Comparison of ENCODE assay signal across 13 cellular contexts in the genomic region with DNA sequence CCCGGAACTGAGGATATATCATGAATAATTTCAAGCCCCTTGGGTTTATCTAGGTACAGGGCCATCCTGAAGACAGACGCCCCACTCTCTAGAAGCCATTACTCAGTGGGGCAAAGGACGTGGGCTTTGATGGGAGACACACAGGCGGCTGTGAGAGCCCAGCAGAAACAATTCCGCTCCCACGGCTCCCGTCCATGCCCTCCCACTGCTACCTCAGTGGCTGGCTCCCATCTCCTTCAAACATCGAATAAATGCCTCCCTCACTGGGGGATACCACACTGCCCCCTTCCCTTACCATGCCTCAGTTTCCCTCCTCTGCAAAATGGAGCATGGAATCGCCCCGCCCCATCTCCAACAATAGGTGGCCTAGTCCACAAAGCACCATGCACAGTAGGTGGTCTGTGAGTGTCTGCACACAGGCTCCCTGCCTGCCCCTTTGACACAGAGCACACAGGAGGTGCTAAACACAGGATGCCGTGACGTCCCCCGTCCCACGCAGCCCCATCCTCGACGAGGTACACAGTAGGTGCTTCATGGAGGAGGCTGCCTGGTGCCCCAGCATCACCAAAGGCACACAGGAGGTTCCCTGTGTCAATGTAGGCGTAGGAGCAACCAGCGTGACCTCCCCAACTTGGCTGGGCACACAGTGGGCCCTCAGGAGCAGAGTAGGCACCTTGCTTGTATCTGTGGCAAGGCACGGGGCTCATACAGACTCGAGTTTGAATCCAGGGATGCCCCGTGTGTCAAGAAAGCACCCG. TPM values are rescaled to one million over a fixed set of nuclear protein-coding genes. Genes with fewer than 3 reads are reported as not detected.
DNase-seq lines count a peak whose midpoint lies in the region; ATAC-seq lines count a peak whose summit lies in the region.
"Had no signal": no experiment of that assay in that cellular context is flagged by ENCODE, and none has a peak within 500 bp of the region (broad histone marks: within the 10 kb centered on the region; RNA-seq: fewer than 3 reads in every experiment).

No MANE protein-coding gene starts in this region.

- no peaks in the 10 kb centered on the region for H3K9me3 ChIP-seq in iPS-20b (ENCODE audit: insufficient read depth, low read depth, low read length)
- H3K9me3 ChIP-seq in skeletal muscle satellite cell (replicated peaks; ENCODE audit: low read length): no peaks in the 10 kb centered on the region
- H3K9me3 ChIP-seq: A549, transverse colon had no signal

- H3K27me3 ChIP-seq in iPS-20b (ENCODE audit: insufficient read depth, low read length) (no peaks in the 10 kb centered on the region), skeletal muscle satellite cell (ENCODE audit: control insufficient read depth, insufficient read depth, low read length) (peaks cover 10% of the 10 kb centered on the region)

- peak overlapping the region; percentile 84 for H3K4me3 ChIP-seq in iPS-20b (ENCODE audit: low read length)
- peak overlapping the region; percentile 65 for H3K4me3 ChIP-seq in skeletal muscle satellite cell (ENCODE audit: low read length)

- H3K27ac ChIP-seq in iPS-20b (ENCODE audit: low read length): no peak overlapping the region
- H3K27ac ChIP-seq: RWPE1 had no signal

- H3K27me3 Mint-ChIP-seq in activated T-cell treated with anti-CD3 and anti-CD28 coated beads, Interleukin-2, amount 50 U/mL, for 4 hours (ENCODE audit: low read depth): peaks cover 19% of the 10 kb centered on the region
- peaks cover 17% of the 10 kb centered on the region for H3K27me3 Mint-ChIP-seq in activated T-helper 1 cell treated with anti-CD3 and anti-CD28 coated beads, Interleukin-12 subunit alpha, Interleukin-12 subunit beta, Interleukin-2, Interleukin-4 antibody, amounts not matched to agents 30 ng/mL and 10 ng/mL and 1 ng/mL, durations not matched to agents 14 hours and 24 hours and 36 hours (ENCODE audit: insufficient read depth)

- intact Hi-C loops in activated T-helper 1 cell treated with anti-CD3 and anti-CD28 coated beads, Interleukin-12 subunit alpha, Interleukin-12 subunit beta, Interleukin-2, Interleukin-4 antibody, amounts not matched to agents 30 ng/mL and 10 ng/mL and 1 ng/mL, durations not matched to agents 14 hours and 24 hours and 36 hours (cut with micrococcal nuclease): no loop called here

- H3K36me3 Mint-ChIP-seq in activated T-cell treated with anti-CD3 and anti-CD28 coated beads, Interleukin-2, amount 50 U/mL, for 4 hours (ENCODE audit: insufficient read depth): no peaks in the 10 kb centered on the region
- no peaks in the 10 kb centered on the region for H3K36me3 Mint-ChIP-seq in activated T-helper 1 cell treated with anti-CD3 and anti-CD28 coated beads, Interleukin-12 subunit alpha, Interleukin-12 subunit beta, Interleukin-2, Interleukin-4 antibody, amounts not matched to agents 30 ng/mL and 10 ng/mL and 1 ng/mL, durations not matched to agents 14 hours and 24 hours and 36 hours (ENCODE audit: low read depth)

- H3K4me2 ChIP-seq in skeletal muscle satellite cell (ENCODE audit: low read length): no peak overlapping the region

- H3K4me3 Mint-ChIP-seq in activated T-cell treated with anti-CD3 and anti-CD28 coated beads, Interleukin-2, amount 50 U/mL, for 4 hours: peak overlapping the region; percentile 9
- H3K4me3 Mint-ChIP-seq in activated T-helper 1 cell treated with anti-CD3 and anti-CD28 coated beads, Interleukin-12 subunit alpha, Interleukin-12 subunit beta, Interleukin-2, Interleukin-4 antibody, amounts not matched to agents 30 ng/mL and 10 ng/mL and 1 ng/mL, durations not matched to agents 14 hours and 24 hours and 36 hours: no peak overlapping the region

- ATAC-seq in activated T-cell treated with anti-CD3 and anti-CD28 coated beads, Interleukin-2, amount 50 U/mL, for 4 hours: no peak

- H3K4me1 Mint-ChIP-seq in activated T-cell treated with anti-CD3 and anti-CD28 coated beads, Interleukin-2, amount 50 U/mL, for 4 hours (ENCODE audit: low read depth): peaks cover 11% of the 10 kb centered on the region
- no peaks in the 10 kb centered on the region for H3K4me1 Mint-ChIP-seq in activated T-helper 1 cell treated with anti-CD3 and anti-CD28 coated beads, Interleukin-12 subunit alpha, Interleukin-12 subunit beta, Interleukin-2, Interleukin-4 antibody, amounts not matched to agents 30 ng/mL and 10 ng/mL and 1 ng/mL, durations not matched to agents 14 hours and 24 hours and 36 hours (ENCODE audit: low read depth)

- H3K9me3 Mint-ChIP-seq in activated T-cell treated with anti-CD3 and anti-CD28 coated beads, Interleukin-2, amount 50 U/mL, for 4 hours: peaks cover 4% of the 10 kb centered on the region
- H3K9me3 Mint-ChIP-seq in activated T-helper 1 cell treated with anti-CD3 and anti-CD28 coated beads, Interleukin-12 subunit alpha, Interleukin-12 subunit beta, Interleukin-2, Interleukin-4 antibody, amounts not matched to agents 30 ng/mL and 10 ng/mL and 1 ng/mL, durations not matched to agents 14 hours and 24 hours and 36 hours: no peaks in the 10 kb centered on the region

- peak overlapping the region; percentile 82; the same call in 1 of the 2 replicates for H3K9ac ChIP-seq in iPS-20b (ENCODE audit: low read depth, low read length)
- H3K9ac ChIP-seq in skeletal muscle satellite cell (ENCODE audit: low read depth, low read length): no peak overlapping the region

- DNase-seq in activated T-cell treated with anti-CD3 and anti-CD28 coated beads, Interleukin-2, amount 50 U/mL, for 4 hours: no peak
- no peak for DNase-seq in activated T-cell treated with anti-CD3 and anti-CD28 coated beads, Interleukin-2, amount 50 U/mL, for 48 hours
- no peak for DNase-seq in activated T-helper 1 cell treated with anti-CD3 and anti-CD28 coated beads, Interleukin-12 subunit alpha, Interleukin-12 subunit beta, Interleukin-2, Interleukin-4 antibody, amounts not matched to agents 30 ng/mL and 10 ng/mL and 1 ng/mL, durations not matched to agents 14 hours and 24 hours and 36 hours (ENCODE audit: low spot score)
- DNase-seq in NCI-H146 (lab: John Stamatoyannopoulos, UW): no peak
- no peak for DNase-seq in kidney tubule cell (ENCODE audit: low spot score)
- no peak for DNase-seq in NCI-H2171 (lab: John Stamatoyannopoulos, UW)
- DNase-seq: NCI-H1436, NCI-H526 treated with DMSO at 0.1 percent for 48 hours, transverse colon had no signal

- H3K27ac Mint-ChIP-seq in activated T-helper 1 cell treated with anti-CD3 and anti-CD28 coated beads, Interleukin-12 subunit alpha, Interleukin-12 subunit beta, Interleukin-2, Interleukin-4 antibody, amounts not matched to agents 30 ng/mL and 10 ng/mL and 1 ng/mL, durations not matched to agents 14 hours and 24 hours and 36 hours: peak overlapping the region; percentile 15

- H3K4me1 ChIP-seq in iPS-20b (ENCODE audit: insufficient read depth, low read length) (peaks cover 6% of the 10 kb centered on the region; the same call in 1 of the 2 replicates), skeletal muscle satellite cell (ENCODE audit: control insufficient read depth, insufficient read depth, low read length) (peaks cover 24% of the 10 kb centered on the region)

- H3K36me3 ChIP-seq in iPS-20b (ENCODE audit: insufficient read depth, low read depth, low read length): no peaks in the 10 kb centered on the region
- no peaks in the 10 kb centered on the region for H3K36me3 ChIP-seq in skeletal muscle satellite cell (ENCODE audit: insufficient read depth, low read length)
- H3K36me3 ChIP-seq: transverse colon had no signal

RNA-seq across cellular contexts. Expression of gene PTPRS, which starts 46.0 kb away (rescaled TPM):
- 1 to 10 TPM in 1 of 3 donors, under 1 TPM in 2; 0.79 to 1.3 (median 0.92) TPM for total RNA-seq in activated T-cell treated with anti-CD3 and anti-CD28 coated beads, Interleukin-2, amount 50 U/mL, for 4 hours
- 0.21 TPM in 1 of 2 replicates, not detected in the other for total RNA-seq in activated T-helper 1 cell treated with anti-CD3 and anti-CD28 coated beads, Interleukin-12 subunit alpha, Interleukin-12 subunit beta, Interleukin-2, Interleukin-4 antibody, amounts not matched to agents 30 ng/mL and 10 ng/mL and 1 ng/mL, durations not matched to agents 14 hours and 24 hours and 36 hours
- 51.0 and 75.8 TPM in 2 replicates for total RNA-seq in skeletal muscle satellite cell (2012; rRNA removed)
